In genomic region chr3:71787851-71788405, GRCh38 we compare ENCODE assay signal across 23 cellular contexts. TPM values are rescaled to one million over a fixed set of nuclear protein-coding genes. Genes with fewer than 3 reads are reported as not detected.
DNase-seq lines count a peak whose midpoint lies in the region; ATAC-seq, FAIRE-seq and TF ChIP-seq lines count a peak whose summit lies in the region.
"Had no signal": no experiment of that assay in that cellular context is flagged by ENCODE, and none has a peak within 500 bp of the region (broad histone marks: within the 10 kb centered on the region; RNA-seq: fewer than 3 reads in every experiment).

No MANE protein-coding gene starts in this region.

- H3K36me3 ChIP-seq in HepG2 (replicated peaks in 1 of 2; ENCODE audit: control insufficient read depth in 1 of 2, insufficient read depth in 2 of 2, low read length in 2 of 2) (no peaks in the 10 kb centered on the region), right lobe of liver (no peaks in the 10 kb centered on the region), iPS-20b (ENCODE audit: insufficient read depth, low read depth, low read length) (no peaks in the 10 kb centered on the region), neutrophil (no peaks in the 10 kb centered on the region), MM.1S (replicated peaks; ENCODE audit: insufficient read depth, low read length) (no peaks in the 10 kb centered on the region)
- H3K36me3 ChIP-seq: BLaER1 had no signal

- H3K4me2 ChIP-seq in HepG2 (ENCODE audit: low read depth, low read length): no peak overlapping the region
- H3K4me2 ChIP-seq in MM.1S (ENCODE audit: low read depth, low read length): no peak overlapping the region
- H3K4me2 ChIP-seq: BLaER1 had no signal

- no peak overlapping the region for H3K9ac ChIP-seq in HepG2 (ENCODE audit: insufficient read depth, low read depth, low read length)
- 0 out of 2 replicates have a peak overlapping the region, but pooled peaks have one; percentile 4 for H3K9ac ChIP-seq in iPS-20b (ENCODE audit: low read depth, low read length)
- no peak overlapping the region for H3K9ac ChIP-seq in MM.1S (ENCODE audit: low read length)
- H3K9ac ChIP-seq: BLaER1 had no signal

- DNase-seq in HepG2 (ENCODE audit: low spot score): no peak
- DNase-seq in right lobe of liver: no peak
- no peak for DNase-seq in MM.1S
- DNase-seq: CD4-positive, CD25-positive, alpha-beta regulatory T cell; CD8-positive, alpha-beta memory T cell; DMS 273 treated with DMSO at 0.1 percent for 48 hours; DMS79; EL; GDM1; GOT3; H7 had no signal

- H3K9me2 ChIP-seq in MM.1S (replicated peaks; ENCODE audit: insufficient read depth, low read length): no peaks in the 10 kb centered on the region

- no peak overlapping the region for H2AFZ ChIP-seq in HepG2 (ENCODE audit: low read length)
- H2AFZ ChIP-seq in MM.1S (ENCODE audit: low read length): no peak overlapping the region

- no peak for FAIRE-seq in HepG2 (lab: Jason Lieb, UNC)
- FAIRE-seq: A204.1, D721Med, GM12878 had no signal

- TF ChIP-seq EP300 in HepG2 (IDR thresholded peaks at IDR 0.05; ENCODE audit: low read depth in 2 of 2, low read length in 2 of 2) (no peak), HepG2 (CRISPR knock-in tag; IDR thresholded peaks at IDR 0.05; ENCODE audit: borderline replicate concordance) (no peak)

- no peak for TF ChIP-seq CTCF in HepG2 (CRISPR knock-in tag; IDR thresholded peaks at IDR 0.05)
- no peak for TF ChIP-seq CTCF in right lobe of liver (IDR thresholded peaks at IDR 0.05)
- TF ChIP-seq CTCF in neutrophil (IDR thresholded peaks at IDR 0.05): no peak
- TF ChIP-seq CTCF in MM.1S (IDR thresholded peaks at IDR 0.05; ENCODE audit: low read length): no peak

- WGBS in HepG2 (ENCODE audit: low lambda C conversion rate): 22% methylated on average over 6 of the region's 7 CpGs
- 84% methylated on average over 5 of the region's 7 CpGs for WGBS in right lobe of liver (ENCODE audit: insufficient coverage, low coverage, low lambda C conversion rate, missing lambda C conversion rate)

- TF ChIP-seq POLR2A in HepG2 (IDR thresholded peaks at IDR 0.05; ENCODE audit: insufficient read depth in 1 of 2, low read depth in 2 of 2, low read length in 2 of 2) (no peak), right lobe of liver (IDR thresholded peaks at IDR 0.05) (no peak)

- TF ChIP-seq RAD21 in HepG2 (CRISPR knock-in tag; IDR thresholded peaks at IDR 0.05): no peak

- H3K4me1 ChIP-seq in HepG2 (ENCODE audit: insufficient read depth, low read length) (no peaks in the 10 kb centered on the region), right lobe of liver (peaks cover 0 to 9% (median 0%) of the 10 kb centered on the region in 4 donors), iPS-20b (ENCODE audit: insufficient read depth, low read length) (peaks cover 29% of the 10 kb centered on the region; the same call in 1 of the 2 replicates), neutrophil (ENCODE audit: control insufficient read depth in 1 of 2, insufficient read depth in 1 of 2, low read depth in 1 of 2, low read length in 1 of 2) (peaks cover 29 to 31% of the 10 kb centered on the region in 2 experiments), MM.1S (ENCODE audit: low read length) (no peaks in the 10 kb centered on the region)

- H3K27ac ChIP-seq in HepG2 (ENCODE audit: extremely low read length, insufficient read depth, low read length) (no peak overlapping the region), right lobe of liver (no peak overlapping the region), iPS-20b (ENCODE audit: low read length) (no peak overlapping the region), neutrophil (peak overlapping the region; percentile 97), MM.1S (ENCODE audit: low read length) (no peak overlapping the region)
- H3K27ac ChIP-seq: 22Rv1, BLaER1, C4-2B had no signal

- in situ Hi-C loops in HepG2 (cut with HindIII; ENCODE audit: extremely low pct_ligation_motif_present, low pct_unique_long_range_greater_than_20kb): no loop called here

- no peaks in the 10 kb centered on the region for H3F3A ChIP-seq in MM.1S (ENCODE audit: insufficient read depth, low read length)

- intact Hi-C loops in HepG2 (cut with micrococcal nuclease; ENCODE audit: unreplicated experiment) (loop anchor here (1.0 to 10.0 kb wide), 2 partner anchors 39 to 393 kb away; no protein-coding TSS in a partner anchor), right lobe of liver (cut with DNase I) (no loop called here)

- BruUV-seq in HepG2 (replicated peaks; lab: Mats Ljungman, UMichigan): no TSS peak

- no peaks in the 10 kb centered on the region for H3K79me2 ChIP-seq in HepG2 (ENCODE audit: insufficient read depth, low read length)
- H3K79me2 ChIP-seq in MM.1S (ENCODE audit: low read length): no peaks in the 10 kb centered on the region

- ATAC-seq in HepG2: no peak
- no peak for ATAC-seq in right lobe of liver
- no peak for ATAC-seq in GM18873 (IDR thresholded peaks at IDR 0.05; ENCODE audit: low FRiP score, unreplicated experiment)
- ATAC-seq: GM12878, HCT116 had no signal

- H3K27me3 ChIP-seq in HepG2 (ENCODE audit: control insufficient read depth in 1 of 2, insufficient read depth in 2 of 2, low read length in 2 of 2) (peaks cover 2 to 39% of the 10 kb centered on the region in 2 experiments; a peak in 3 of 5 replicates), right lobe of liver (peaks cover 3 to 7% of the 10 kb centered on the region in 2 donors), iPS-20b (ENCODE audit: insufficient read depth, low read length) (peaks cover 55% of the 10 kb centered on the region), neutrophil (no peaks in the 10 kb centered on the region), MM.1S (replicated peaks; ENCODE audit: insufficient read depth, low read length) (peaks cover 7% of the 10 kb centered on the region; the same call in 1 of the 2 replicates)

- POLR2A ChIA-PET in HepG2 (lab: Yijun Ruan, JAX): no interaction called here

- H3K9me3 ChIP-seq in HepG2 (ENCODE audit: low read length) (no peaks in the 10 kb centered on the region), right lobe of liver (no peaks in the 10 kb centered on the region), iPS-20b (ENCODE audit: insufficient read depth, low read depth, low read length) (no peaks in the 10 kb centered on the region), neutrophil (no peaks in the 10 kb centered on the region), MM.1S (replicated peaks; ENCODE audit: insufficient read depth, low read length) (no peaks in the 10 kb centered on the region)
- H3K9me3 ChIP-seq: BLaER1 had no signal

- no peak overlapping the region for H3K4me3 ChIP-seq in HepG2 (replicated peaks in 1 of 3; ENCODE audit: insufficient read depth in 1 of 3, low read depth in 2 of 3, low read length in 3 of 3)
- no peak overlapping the region for H3K4me3 ChIP-seq in right lobe of liver
- no peak overlapping the region for H3K4me3 ChIP-seq in iPS-20b (ENCODE audit: low read length)
- H3K4me3 ChIP-seq in neutrophil (ENCODE audit: low read depth in 1 of 2, low read length in 1 of 2): no peak overlapping the region
- no peak overlapping the region for H3K4me3 ChIP-seq in MM.1S (ENCODE audit: low read length)
- H3K4me3 ChIP-seq: BLaER1, GM12878 had no signal

- H4K20me1 ChIP-seq in HepG2 (ENCODE audit: insufficient read depth, low read length) (no peaks in the 10 kb centered on the region; the same call in 1 of the 2 replicates), MM.1S (ENCODE audit: insufficient read depth, low read length) (no peaks in the 10 kb centered on the region)

- CTCF ChIA-PET in HepG2 (lab: Yijun Ruan, JAX; ENCODE audit: low intra/inter-chr PET ratio, low total read pairs): no interaction called here

RNA-seq across cellular contexts. Expression of gene PROK2, which starts 3.0 kb away (rescaled TPM):
- total RNA-seq in HepG2 (2016; rRNA removed; fragmentation: Illumina TruSeq; extraction: Trizol): not detected in 2 replicates
- total RNA-seq in HepG2 (2016; cell fraction: cytosol; rRNA removed; fragmentation: Illumina TruSeq; extraction: Trizol; ENCODE audit: low read depth): not detected in 2 replicates
- total RNA-seq in HepG2 (2016; cell fraction: insoluble cytoplasmic fraction; rRNA removed; fragmentation: Illumina TruSeq; extraction: Trizol): not detected in 2 replicates
- total RNA-seq in HepG2 (2016; cell fraction: membrane; rRNA removed; fragmentation: Illumina TruSeq; extraction: Trizol): not detected in 2 replicates
- not detected in 2 replicates for total RNA-seq in HepG2 (2016; cell fraction: nucleus; rRNA removed; fragmentation: Illumina TruSeq; extraction: Trizol)
- not detected in 2 replicates for polyA plus RNA-seq in HepG2 (2011; rRNA removed)
- not detected in 2 replicates for polyA plus RNA-seq in HepG2 (2011; cell fraction: cytosol; rRNA removed)
- not detected in 2 replicates for polyA plus RNA-seq in HepG2 (2011; cell fraction: nucleus; rRNA removed)
- not detected in 2 replicates for polyA plus RNA-seq in HepG2 (2012)
- polyA plus RNA-seq in HepG2 (2016; cell fraction: cytosol; fragmentation: Illumina TruSeq; extraction: Trizol; ENCODE audit: low read depth): not detected in 2 replicates
- not detected in 2 replicates for polyA plus RNA-seq in HepG2 (2016; cell fraction: insoluble cytoplasmic fraction; fragmentation: Illumina TruSeq; extraction: Trizol; ENCODE audit: low read depth)
- not detected in 2 replicates for polyA plus RNA-seq in HepG2 (2016; cell fraction: membrane; fragmentation: Illumina TruSeq; extraction: Trizol; ENCODE audit: low read depth)
- not detected in 2 replicates for polyA plus RNA-seq in HepG2 (2016; cell fraction: nucleus; fragmentation: Illumina TruSeq; extraction: Trizol; ENCODE audit: insufficient read depth, low read depth)
- not detected in 2 replicates for polyA minus RNA-seq in HepG2 (2011; rRNA and poly(A)+ RNA removed; ENCODE audit: low replicate concordance)
- not detected in 2 replicates for polyA minus RNA-seq in HepG2 (2011; cell fraction: cytosol; rRNA and poly(A)+ RNA removed)
- polyA minus RNA-seq in HepG2 (2011; cell fraction: nucleus; rRNA and poly(A)+ RNA removed): not detected in 2 replicates
- under 1 TPM; 0.31 to 0.78 (median 0.47) TPM for total RNA-seq in right lobe of liver
- total RNA-seq: B cell, GM12878 had no signal
- polyA plus RNA-seq: AG04450, GM12878 had no signal

RNA-seq across cellular contexts. Expression of gene GPR27, which starts 34.3 kb away (rescaled TPM):
- total RNA-seq in HepG2 (2016; rRNA removed; fragmentation: Illumina TruSeq; extraction: Trizol) (not detected in 2 replicates), right lobe of liver (under 1 TPM in 5 of 6 experiments, not detected in 1; 0.09 to 0.37 (median 0.12) TPM)
- not detected in 2 replicates for total RNA-seq in HepG2 (2016; cell fraction: cytosol; rRNA removed; fragmentation: Illumina TruSeq; extraction: Trizol; ENCODE audit: low read depth)
- total RNA-seq in HepG2 (2016; cell fraction: insoluble cytoplasmic fraction; rRNA removed; fragmentation: Illumina TruSeq; extraction: Trizol): not detected in 2 replicates
- not detected in 2 replicates for total RNA-seq in HepG2 (2016; cell fraction: membrane; rRNA removed; fragmentation: Illumina TruSeq; extraction: Trizol)
- total RNA-seq in HepG2 (2016; cell fraction: nucleus; rRNA removed; fragmentation: Illumina TruSeq; extraction: Trizol): not detected in 2 replicates
- not detected in 2 replicates for polyA plus RNA-seq in HepG2 (2011; rRNA removed)
- polyA plus RNA-seq in HepG2 (2011; cell fraction: cytosol; rRNA removed): not detected in 2 replicates
- polyA plus RNA-seq in HepG2 (2011; cell fraction: nucleus; rRNA removed): not detected in 2 replicates
- polyA plus RNA-seq in HepG2 (2012): not detected in 2 replicates
- not detected in 2 replicates for polyA plus RNA-seq in HepG2 (2016; cell fraction: cytosol; fragmentation: Illumina TruSeq; extraction: Trizol; ENCODE audit: low read depth)
- polyA plus RNA-seq in HepG2 (2016; cell fraction: insoluble cytoplasmic fraction; fragmentation: Illumina TruSeq; extraction: Trizol; ENCODE audit: low read depth): not detected in 2 replicates
- not detected in 2 replicates for polyA plus RNA-seq in HepG2 (2016; cell fraction: membrane; fragmentation: Illumina TruSeq; extraction: Trizol; ENCODE audit: low read depth)
- not detected in 2 replicates for polyA plus RNA-seq in HepG2 (2016; cell fraction: nucleus; fragmentation: Illumina TruSeq; extraction: Trizol; ENCODE audit: insufficient read depth, low read depth)
- polyA minus RNA-seq in HepG2 (2011; rRNA and poly(A)+ RNA removed; ENCODE audit: low replicate concordance): not detected in 2 replicates
- not detected in 2 replicates for polyA minus RNA-seq in HepG2 (2011; cell fraction: cytosol; rRNA and poly(A)+ RNA removed)
- not detected in 2 replicates for polyA minus RNA-seq in HepG2 (2011; cell fraction: nucleus; rRNA and poly(A)+ RNA removed)
- total RNA-seq: B cell, GM12878 had no signal
- polyA plus RNA-seq: AG04450, GM12878 had no signal
